28 cellular contexts compared by ENCODE assay signal in genomic region chr14:72913809-72914208, GRCh38. TPM values are rescaled to one million over a fixed set of nuclear protein-coding genes. Genes with fewer than 3 reads are reported as not detected.
"Had no signal": no experiment of that assay in that cellular context is flagged by ENCODE, and none has a peak within 500 bp of the region (broad histone marks: within the 10 kb centered on the region; RNA-seq: fewer than 3 reads in every experiment).

No MANE protein-coding gene starts in this region.

- H2AFZ ChIP-seq: hepatocyte had no signal

- H3K9me3 ChIP-seq: esophagus muscularis mucosa, gastroesophageal sphincter, heart right ventricle had no signal

- H3K4me3 ChIP-seq: coronary artery, dorsolateral prefrontal cortex, esophagus muscularis mucosa, gastroesophageal sphincter, heart right ventricle, hepatocyte had no signal

- FAIRE-seq: astrocyte, bronchial epithelial cell had no signal

- DNase-seq: activated CD4-positive, alpha-beta memory T cell treated with anti-CD3 and anti-CD28 coated beads for 36 hours; activated CD4-positive, alpha-beta T cell treated with anti-CD3 and anti-CD28 coated beads for 36 hours; activated CD4-positive, alpha-beta T cell treated with anti-CD3 and anti-CD28 coated beads, Interleukin-2, amount 10 ng/mL, durations not matched to agents 24 days and 14 days; activated CD4-positive, CD25-positive, alpha-beta regulatory T cell; activated CD4-positive, CD25-positive, alpha-beta regulatory T cell treated with anti-CD3 and anti-CD28 coated beads, Interleukin-2, amount 50 U/mL, for 72 hours; activated CD8-positive, alpha-beta memory T cell treated with anti-CD3 and anti-CD28 coated beads, Interleukin-2, amount 10 ng/mL, durations not matched to agents 7 days and 5 days; activated CD8-positive, alpha-beta memory T cell treated with anti-CD3 and anti-CD28 coated beads, Interleukin-2, amount 50 U/mL, for 4 hours; activated CD8-positive, alpha-beta T cell treated with anti-CD3 and anti-CD28 coated beads, Interleukin-2, amount 10 ng/mL, durations not matched to agents 7 days and 5 days; activated effector memory CD4-positive, alpha-beta T cell treated with anti-CD3 and anti-CD28 coated beads, Interleukin-2, amount 50 U/mL, for 16 hours; activated naive CD4-positive, alpha-beta T cell treated with anti-CD3 and anti-CD28 coated beads for 36 hours; activated naive CD8-positive, alpha-beta T cell treated with anti-CD3 and anti-CD28 coated beads, Interleukin-2, amount 10 ng/mL, durations not matched to agents 7 days and 5 days; activated T-cell treated with anti-CD3 and anti-CD28 coated beads, Interleukin-2, amount 50 U/mL, for 1 hour; activated T-cell treated with anti-CD3 and anti-CD28 coated beads, Interleukin-2, amount 50 U/mL, for 48 hours; brain microvascular endothelial cell; dorsolateral prefrontal cortex; effector memory CD4-positive, alpha-beta T cell; endodermal cell; erythroblast; foreskin melanocyte; heart right ventricle; T-helper 2 cell had no signal

- H3K27me3 ChIP-seq: brain microvascular endothelial cell, dorsolateral prefrontal cortex, esophagus muscularis mucosa, gastroesophageal sphincter had no signal

- H3K36me3 ChIP-seq: brain microvascular endothelial cell, esophagus muscularis mucosa, gastroesophageal sphincter, heart right ventricle had no signal

- H3K79me2 ChIP-seq: hepatocyte had no signal

- H3K4me2 ChIP-seq: hepatocyte had no signal

- ATAC-seq: activated CD4-positive, alpha-beta T cell treated with anti-CD3 and anti-CD28 coated beads for 36 hours; activated CD8-positive, alpha-beta memory T cell treated with anti-CD3 and anti-CD28 coated beads, Interleukin-2, amount 10 ng/mL, durations not matched to agents 7 days and 5 days; activated CD8-positive, alpha-beta T cell treated with anti-CD3 and anti-CD28 coated beads, Interleukin-2, amount 10 ng/mL, durations not matched to agents 7 days and 5 days; activated naive CD4-positive, alpha-beta T cell treated with anti-CD3 and anti-CD28 coated beads, Interleukin-2, amount 50 U/mL, for 72 hours; gastroesophageal sphincter; heart right ventricle had no signal

- H3K27ac ChIP-seq: brain microvascular endothelial cell, coronary artery, dorsolateral prefrontal cortex, esophagus muscularis mucosa, gastroesophageal sphincter, heart right ventricle, hepatocyte had no signal

RNA-seq across cellular contexts. Expression of gene DPF3, which starts 19.9 kb away (rescaled TPM):
- total RNA-seq: bronchial epithelial cell, endodermal cell had no signal
